ENCODE assay signal across 8 cellular contexts in the genomic region with DNA sequence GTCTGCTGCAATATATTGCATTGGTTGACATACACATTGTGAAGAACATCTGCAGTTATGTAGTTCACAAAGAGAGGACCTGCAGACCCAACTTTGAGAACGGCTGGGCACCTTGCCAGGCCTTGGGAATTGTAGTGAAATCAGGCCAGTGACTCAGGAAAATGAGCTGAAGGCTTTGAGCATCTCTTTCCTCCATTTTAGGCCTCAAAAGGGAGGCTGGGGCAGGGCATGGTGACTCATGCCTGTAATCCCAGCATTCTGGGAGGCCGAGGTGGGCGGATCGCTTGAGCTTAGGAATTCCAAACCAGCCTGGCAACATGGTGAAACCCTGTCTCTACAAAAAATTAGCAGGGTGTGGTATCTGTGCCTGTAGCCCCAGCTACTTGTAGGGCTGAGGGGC. TPM values are rescaled to one million over a fixed set of nuclear protein-coding genes. Genes with fewer than 3 reads are reported as not detected.
DNase-seq lines count a peak whose midpoint lies in the region; ATAC-seq and TF ChIP-seq lines count a peak whose summit lies in the region.

No MANE protein-coding gene starts in this region.

- in situ Hi-C loops in ACHN (cut with HindIII; ENCODE audit: low pct_ligation_motif_present, low pct_unique_long_range_greater_than_20kb, low sequenced_read_pairs): no loop called here

- no peak for TF ChIP-seq CTCF in heart right ventricle (IDR thresholded peaks at IDR 0.05)
- no peak for TF ChIP-seq CTCF in WERI-Rb-1 (IDR thresholded peaks at IDR 0.05; ENCODE audit: low read depth, low read length)

- peak overlapping the region in 5 of 10 donors; percentile 92 to 98 (median 94) for H3K27ac ChIP-seq in heart right ventricle
- H3K27ac ChIP-seq in skin epidermis: peak overlapping the region in 17 of 21 experiments; percentile 50 to 99 (median 95)
- no peak overlapping the region for H3K27ac ChIP-seq in WERI-Rb-1

- peaks cover 21% of the 10 kb centered on the region for H3K36me3 Mint-ChIP-seq in activated CD8-positive, alpha-beta T cell treated with anti-CD3 and anti-CD28 coated beads, Interleukin-2, amount 10 ng/mL, durations not matched to agents 7 days and 5 days (ENCODE audit: low read depth)

- CTCF ChIA-PET in activated CD8-positive, alpha-beta T cell treated with anti-CD3 and anti-CD28 coated beads, Interleukin-2, amount 10 ng/mL, durations not matched to agents 7 days and 5 days (lab: Charles Lee): interaction anchor here (0.8 to 2.6 kb wide), 7 partner anchors 11 to 345 kb away, joined by 3 to 14 read pairs (median 5); partner anchors contain the start of gene CENPP

- H3K27me3 ChIP-seq in heart right ventricle: no peaks in the 10 kb centered on the region
- no peaks in the 10 kb centered on the region for H3K27me3 ChIP-seq in WERI-Rb-1 (ENCODE audit: insufficient read depth, low read depth, severe bottlenecking)

- WGBS in heart right ventricle, 2 donors: 68 to 87% methylated on average over 4 of the region's 4 CpGs

- H3K9me3 ChIP-seq in heart right ventricle (no peaks in the 10 kb centered on the region), WERI-Rb-1 (ENCODE audit: severe bottlenecking) (no peaks in the 10 kb centered on the region)

- intact Hi-C loops in heart right ventricle (cut with DNase I): loop anchor here in 5 of 10 donors (5.0 kb wide), 4 partner anchors 41 to 121 kb away; no protein-coding TSS in a partner anchor

- H3K27ac Mint-ChIP-seq in activated CD8-positive, alpha-beta T cell treated with anti-CD3 and anti-CD28 coated beads, Interleukin-2, amount 10 ng/mL, durations not matched to agents 7 days and 5 days: no peak overlapping the region

- peaks cover 35% of the 10 kb centered on the region for H3K4me1 Mint-ChIP-seq in activated CD8-positive, alpha-beta T cell treated with anti-CD3 and anti-CD28 coated beads, Interleukin-2, amount 10 ng/mL, durations not matched to agents 7 days and 5 days (ENCODE audit: low read depth)

- ATAC-seq in activated CD8-positive, alpha-beta T cell treated with anti-CD3 and anti-CD28 coated beads, Interleukin-2, amount 10 ng/mL, durations not matched to agents 7 days and 5 days: no peak
- ATAC-seq in heart right ventricle (no peak), GM21786 (IDR thresholded peaks at IDR 0.05; ENCODE audit: unreplicated experiment) (no peak)

- H3K27me3 Mint-ChIP-seq in activated CD8-positive, alpha-beta T cell treated with anti-CD3 and anti-CD28 coated beads, Interleukin-2, amount 10 ng/mL, durations not matched to agents 7 days and 5 days (ENCODE audit: low read depth): no peaks in the 10 kb centered on the region

- POLR2A ChIA-PET in activated CD8-positive, alpha-beta T cell treated with anti-CD3 and anti-CD28 coated beads, Interleukin-2, amount 10 ng/mL, durations not matched to agents 7 days and 5 days (lab: Charles Lee): interaction anchor here (0.7 to 1.0 kb wide), 2 partner anchors 17 to 347 kb away, joined by 4 to 5 read pairs; no protein-coding TSS in a partner anchor

- H3K9me3 Mint-ChIP-seq in activated CD8-positive, alpha-beta T cell treated with anti-CD3 and anti-CD28 coated beads, Interleukin-2, amount 10 ng/mL, durations not matched to agents 7 days and 5 days (ENCODE audit: insufficient read depth): no peaks in the 10 kb centered on the region

- peaks cover 4 to 40% (median 31%) of the 10 kb centered on the region in 9 donors for H3K4me1 ChIP-seq in heart right ventricle

- peak; percentile 32 for DNase-seq in ACHN
- DNase-seq in HCEC 1CT: peak; percentile 83
- no peak for DNase-seq in activated CD8-positive, alpha-beta T cell treated with anti-CD3 and anti-CD28 coated beads, Interleukin-2, amount 10 ng/mL, durations not matched to agents 7 days and 5 days
- DNase-seq in heart right ventricle: peak in 1 of 2 donors; percentile 53
- no peak for DNase-seq in Kasumi-1 (lab: John Stamatoyannopoulos, UW)
- DNase-seq in WERI-Rb-1: no peak

- H3K4me3 Mint-ChIP-seq in activated CD8-positive, alpha-beta T cell treated with anti-CD3 and anti-CD28 coated beads, Interleukin-2, amount 10 ng/mL, durations not matched to agents 7 days and 5 days: peak overlapping the region; percentile 96

- H3K4me3 ChIP-seq in heart right ventricle (peak overlapping the region in 7 of 10 donors; percentile 72 to 98 (median 85)), skin epidermis (peak overlapping the region in 5 of 7 experiments; percentile 62 to 85 (median 82)), WERI-Rb-1 (ENCODE audit: low read depth, low read length) (no peak overlapping the region)

- H3K36me3 ChIP-seq in heart right ventricle (peaks cover 0 to 12% (median 0%) of the 10 kb centered on the region in 9 donors), WERI-Rb-1 (peaks cover 6% of the 10 kb centered on the region; the same call in 1 of the 2 replicates)

RNA-seq across cellular contexts. Expression of gene IPPK, which starts 1.4 kb away (rescaled TPM):
- 1 to 10 TPM; 8.7 to 9.7 TPM for total RNA-seq in activated CD8-positive, alpha-beta T cell treated with anti-CD3 and anti-CD28 coated beads, Interleukin-2, amount 10 ng/mL, durations not matched to agents 7 days and 5 days
- 10 to 100 TPM in 2 of 10 donors, 1 to 10 TPM in 8; 6.5 to 17.8 (median 8.5) TPM for total RNA-seq in heart right ventricle
- 1 to 10 TPM; 5.2 to 8.2 TPM for polyA plus RNA-seq in heart right ventricle

Comparison
In these comparisons a context has a peak if more than half of its experiments do, and no peak if none do; other contexts are left out.
1. DNase-seq: peak in ACHN (single experiment) and HCEC 1CT (single experiment); none in activated CD8-positive, alpha-beta T cell treated with anti-CD3 and anti-CD28 coated beads, Interleukin-2, amount 10 ng/mL, durations not matched to agents 7 days and 5 days (single experiment), Kasumi-1 (0 of 2) and WERI-Rb-1 (single experiment).